ENCODE assay signal across 1 cellular context in genomic region chr17:17988427-17988945, GRCh38.
TF ChIP-seq lines count a peak whose summit lies in the region.

No MANE protein-coding gene starts in this region.

TF ChIP-seq in IMR-90, 13 proteins besides CTCF, POLR2A, EP300 and RAD21:
- TF ChIP-seq CHD1 (IDR thresholded peaks at IDR 0.05; ENCODE audit: low read depth, low read length) (no peak), RCOR1 (IDR thresholded peaks at IDR 0.05; ENCODE audit: insufficient replicate concordance, low read length) (no peak)
TF ChIP-seq in IMR-90: peak in this region for 0.
